In the genomic region with DNA sequence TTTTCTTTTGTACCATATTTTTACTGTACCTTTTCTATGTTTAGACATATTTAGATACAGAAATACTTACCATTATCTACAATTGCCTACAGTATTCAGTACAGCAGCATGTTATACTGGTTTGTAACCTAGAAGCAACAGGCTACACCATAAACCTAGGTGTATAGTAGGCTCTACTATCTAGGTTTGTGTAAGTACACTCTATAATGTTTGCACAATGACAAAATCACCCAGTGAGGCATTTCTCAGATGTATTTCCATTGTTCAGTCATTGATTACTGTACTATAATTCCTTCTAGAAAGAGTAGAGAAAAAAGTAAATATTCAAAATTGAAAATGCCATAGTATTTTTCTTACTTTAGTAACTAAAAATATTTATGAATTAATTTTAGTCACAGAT, we compare ENCODE assay signal across 29 cellular contexts.
"Had no signal": no experiment of that assay in that cellular context is flagged by ENCODE, and none has a peak within 500 bp of the region (broad histone marks: within the 10 kb centered on the region; RNA-seq: fewer than 3 reads in every experiment).

No MANE protein-coding gene starts in this region.

- H3K27me3 Mint-ChIP-seq: activated CD4-positive, alpha-beta memory T cell treated with anti-CD3 and anti-CD28 coated beads, Interleukin-2, amount 10 ng/mL, durations not matched to agents 7 days and 5 days; activated CD4-positive, alpha-beta T cell treated with anti-CD3 and anti-CD28 coated beads, Interleukin-2, amount 10 ng/mL, durations not matched to agents 7 days and 5 days; activated naive CD4-positive, alpha-beta T cell treated with anti-CD3 and anti-CD28 coated beads, Interleukin-2, amount 10 ng/mL, durations not matched to agents 7 days and 5 days; activated naive CD8-positive, alpha-beta T cell treated with anti-CD3 and anti-CD28 coated beads, Interleukin-2, amount 10 ng/mL, durations not matched to agents 7 days and 5 days; activated T-cell treated with anti-CD3 and anti-CD28 coated beads, Interleukin-2, amount 50 U/mL, for 24 hours; brain had no signal

- H3K36me3 ChIP-seq: ascending aorta, breast epithelium, cardiac muscle cell, colonic mucosa, gastrocnemius medialis, heart left ventricle had no signal

- H3K36me3 Mint-ChIP-seq: activated naive CD4-positive, alpha-beta T cell treated with anti-CD3 and anti-CD28 coated beads, Interleukin-2, amount 10 ng/mL, durations not matched to agents 7 days and 5 days; activated naive CD4-positive, alpha-beta T cell treated with anti-CD3 and anti-CD28 coated beads, Interleukin-2, amount 50 U/mL, for 72 hours; activated naive CD8-positive, alpha-beta T cell treated with anti-CD3 and anti-CD28 coated beads, Interleukin-2, amount 10 ng/mL, durations not matched to agents 7 days and 5 days; brain had no signal

- H3K4me3 Mint-ChIP-seq: activated CD4-positive, alpha-beta memory T cell treated with anti-CD3 and anti-CD28 coated beads, Interleukin-2, amount 10 ng/mL, durations not matched to agents 7 days and 5 days; activated CD4-positive, alpha-beta T cell treated with anti-CD3 and anti-CD28 coated beads, Interleukin-2, amount 10 ng/mL, durations not matched to agents 7 days and 5 days; activated naive CD4-positive, alpha-beta T cell treated with anti-CD3 and anti-CD28 coated beads, Interleukin-2, amount 10 ng/mL, durations not matched to agents 7 days and 5 days; activated naive CD8-positive, alpha-beta T cell treated with anti-CD3 and anti-CD28 coated beads, Interleukin-2, amount 10 ng/mL, durations not matched to agents 7 days and 5 days; activated T-cell treated with anti-CD3 and anti-CD28 coated beads, Interleukin-2, amount 50 U/mL, for 24 hours; activated T-cell treated with anti-CD3 and anti-CD28 coated beads, Interleukin-2, amount 50 U/mL, for 72 hours; brain had no signal

- H3K4me3 ChIP-seq: ascending aorta, breast epithelium, cardiac muscle cell, colonic mucosa, gastrocnemius medialis, heart left ventricle had no signal

- H3K27ac ChIP-seq: ascending aorta, breast epithelium, cardiac muscle cell, colonic mucosa, foreskin keratinocyte, gastrocnemius medialis, heart left ventricle had no signal

- H3K9me3 ChIP-seq: ascending aorta, colonic mucosa, gastrocnemius medialis had no signal

- ATAC-seq: activated naive CD4-positive, alpha-beta T cell treated with anti-CD3 and anti-CD28 coated beads, Interleukin-2, amount 50 U/mL, for 72 hours; activated T-cell treated with anti-CD3 and anti-CD28 coated beads, Interleukin-2, amount 50 U/mL, for 72 hours; esophagus mucosa; foreskin keratinocyte; gastrocnemius medialis; heart left ventricle had no signal

- H3K4me1 Mint-ChIP-seq: activated CD4-positive, alpha-beta memory T cell treated with anti-CD3 and anti-CD28 coated beads, Interleukin-2, amount 10 ng/mL, durations not matched to agents 7 days and 5 days; activated CD4-positive, alpha-beta T cell treated with anti-CD3 and anti-CD28 coated beads, Interleukin-2, amount 10 ng/mL, durations not matched to agents 7 days and 5 days; activated naive CD4-positive, alpha-beta T cell treated with anti-CD3 and anti-CD28 coated beads, Interleukin-2, amount 10 ng/mL, durations not matched to agents 7 days and 5 days; activated naive CD8-positive, alpha-beta T cell treated with anti-CD3 and anti-CD28 coated beads, Interleukin-2, amount 10 ng/mL, durations not matched to agents 7 days and 5 days had no signal

- H3K27ac Mint-ChIP-seq: activated CD4-positive, alpha-beta memory T cell treated with anti-CD3 and anti-CD28 coated beads, Interleukin-2, amount 10 ng/mL, durations not matched to agents 7 days and 5 days; activated CD4-positive, alpha-beta T cell treated with anti-CD3 and anti-CD28 coated beads, Interleukin-2, amount 10 ng/mL, durations not matched to agents 7 days and 5 days; activated naive CD4-positive, alpha-beta T cell treated with anti-CD3 and anti-CD28 coated beads, Interleukin-2, amount 10 ng/mL, durations not matched to agents 7 days and 5 days; activated naive CD4-positive, alpha-beta T cell treated with anti-CD3 and anti-CD28 coated beads, Interleukin-2, amount 50 U/mL, for 72 hours; activated naive CD8-positive, alpha-beta T cell treated with anti-CD3 and anti-CD28 coated beads, Interleukin-2, amount 10 ng/mL, durations not matched to agents 7 days and 5 days; activated T-cell treated with anti-CD3 and anti-CD28 coated beads, Interleukin-2, amount 50 U/mL, for 24 hours; activated T-cell treated with anti-CD3 and anti-CD28 coated beads, Interleukin-2, amount 50 U/mL, for 72 hours; brain had no signal

- H3K27me3 ChIP-seq: ascending aorta, breast epithelium, cardiac muscle cell, colonic mucosa, foreskin keratinocyte, gastrocnemius medialis, heart left ventricle had no signal

- DNase-seq: activated CD4-positive, alpha-beta memory T cell treated with anti-CD3 and anti-CD28 coated beads, Interleukin-2, amount 10 ng/mL, durations not matched to agents 7 days and 5 days; activated CD4-positive, alpha-beta T cell treated with anti-CD3 and anti-CD28 coated beads for 1 hour; activated CD4-positive, alpha-beta T cell treated with anti-CD3 and anti-CD28 coated beads for 4 hours; activated CD4-positive, alpha-beta T cell treated with anti-CD3 and anti-CD28 coated beads, Interleukin-2, amount 10 ng/mL, durations not matched to agents 7 days and 5 days; activated CD4-positive, alpha-beta T cell treated with anti-CD3 and anti-CD28 coated beads, Interleukin-2, amount 50 U/mL, for 4 hours; activated CD4-positive, CD25-positive, alpha-beta regulatory T cell; activated CD8-positive, alpha-beta memory T cell treated with anti-CD3 and anti-CD28 coated beads, Interleukin-2, amount 50 U/mL, for 48 hours; activated gamma-delta T cell; activated naive CD4-positive, alpha-beta T cell; activated naive CD4-positive, alpha-beta T cell treated with anti-CD3 and anti-CD28 coated beads, Interleukin-2, amount 10 ng/mL, durations not matched to agents 7 days and 5 days; activated naive CD8-positive, alpha-beta T cell treated with anti-CD3 and anti-CD28 coated beads, Interleukin-2, amount 10 ng/mL, durations not matched to agents 7 days and 5 days; activated T-cell treated with anti-CD3 and anti-CD28 coated beads for 4 hours; activated T-cell treated with anti-CD3 and anti-CD28 coated beads, Interleukin-2, amount 50 U/mL, for 24 hours; activated T-cell treated with anti-CD3 and anti-CD28 coated beads, Interleukin-2, amount 50 U/mL, for 72 hours; central memory CD4-positive, alpha-beta T cell; cerebellar nuclear complex; colonic mucosa; effector CD8-positive, alpha-beta T cell; foreskin keratinocyte; gastrocnemius medialis; glutamatergic neuron; heart left ventricle; T-helper 2 cell had no signal

- H3K4me1 ChIP-seq: ascending aorta, breast epithelium, colonic mucosa, foreskin keratinocyte, gastrocnemius medialis, heart left ventricle had no signal
